Comparison of ENCODE assay signal across 12 cellular contexts in genomic region chr1:175317309-175317708, GRCh38.
DNase-seq lines count a peak whose midpoint lies in the region; ATAC-seq and TF ChIP-seq lines count a peak whose summit lies in the region.
"Had no signal": no experiment of that assay in that cellular context is flagged by ENCODE, and none has a peak within 500 bp of the region (broad histone marks: within the 10 kb centered on the region; RNA-seq: fewer than 3 reads in every experiment).

No MANE protein-coding gene starts in this region.

- BruUV-seq in A673 (replicated peaks; lab: Mats Ljungman, UMichigan) = no TSS peak

- peak; percentile 56 for DNase-seq in A673 (ENCODE audit: low spot score)
- DNase-seq in activated CD4-positive, alpha-beta memory T cell treated with anti-CD3 and anti-CD28 coated beads for 36 hours = peak; percentile 22
- peak; percentile 22 for DNase-seq in iPS DF 6.9 (ENCODE audit: low read depth, low spot score)
- no peak for DNase-seq in GM03348 (ENCODE audit: low spot score)
- DNase-seq in DMS79 (lab: John Stamatoyannopoulos, UW) = no peak

- ATAC-seq in HG03139 (IDR thresholded peaks at IDR 0.05; ENCODE audit: unreplicated experiment) (no peak), HG02884 (IDR thresholded peaks at IDR 0.05; ENCODE audit: unreplicated experiment) (no peak)
- ATAC-seq: naive thymus-derived CD8-positive, alpha-beta T cell; stimulated activated naive CD8-positive, alpha-beta T cell treated with anti-CD3 and anti-CD28 coated beads, Interleukin-15, amount 100 ng/mL, for 72 hours; T-cell had no signal

- no peaks in the 10 kb centered on the region for H3K36me3 ChIP-seq in A673 (ENCODE audit: insufficient read depth, low read length, poor library complexity, severe bottlenecking)
- H3K36me3 ChIP-seq in iPS DF 6.9 (ENCODE audit: control insufficient read depth, insufficient read depth, low read length) = no peaks in the 10 kb centered on the region

- no peaks in the 10 kb centered on the region for H3K9me3 Mint-ChIP-seq in activated CD4-positive, alpha-beta memory T cell treated with anti-CD3 and anti-CD28 coated beads for 36 hours
- H3K9me3 Mint-ChIP-seq: central memory CD8-positive, alpha-beta T cell; naive thymus-derived CD8-positive, alpha-beta T cell; stimulated activated naive CD8-positive, alpha-beta T cell treated with anti-CD3 and anti-CD28 coated beads, Interleukin-15, amount 100 ng/mL, for 72 hours; T-cell had no signal

- H3K4me1 ChIP-seq in A673 (ENCODE audit: insufficient read depth, low read length, poor library complexity, severe bottlenecking) = no peaks in the 10 kb centered on the region
- no peaks in the 10 kb centered on the region for H3K4me1 ChIP-seq in iPS DF 6.9 (ENCODE audit: control insufficient read depth, insufficient read depth, low read length)

- intact Hi-C loops in A673 (cut with micrococcal nuclease; ENCODE audit: unreplicated experiment) = loop anchor here (2.0 kb wide), 1 partner anchor 289 kb away; no protein-coding TSS in a partner anchor
- intact Hi-C loops in activated CD4-positive, alpha-beta memory T cell treated with anti-CD3 and anti-CD28 coated beads for 36 hours (cut with micrococcal nuclease) = no loop called here

- POLR2A ChIA-PET in A673 (lab: Charles Lee; ENCODE audit: low non-redundant PET) = no interaction called here
- POLR2A ChIA-PET in activated CD4-positive, alpha-beta memory T cell treated with anti-CD3 and anti-CD28 coated beads for 36 hours (lab: Charles Lee) = interaction anchor here (1.8 kb wide), 1 partner anchor 165 kb away, joined by 4 read pairs; no protein-coding TSS in a partner anchor

- H3K27ac ChIP-seq in A673 (ENCODE audit: low read depth, low read length, poor library complexity, severe bottlenecking) = no peak overlapping the region
- no peak overlapping the region for H3K27ac ChIP-seq in iPS DF 6.9 (ENCODE audit: low read length)

- peaks cover 5% of the 10 kb centered on the region for H3K27me3 Mint-ChIP-seq in activated CD4-positive, alpha-beta memory T cell treated with anti-CD3 and anti-CD28 coated beads for 36 hours

- H3K9me3 ChIP-seq in A673 (ENCODE audit: low read depth, low read length, poor library complexity, severe bottlenecking) (no peaks in the 10 kb centered on the region), iPS DF 6.9 (ENCODE audit: control insufficient read depth, insufficient read depth, low read length) (no peaks in the 10 kb centered on the region)

- no peak overlapping the region for H3K27ac Mint-ChIP-seq in activated CD4-positive, alpha-beta memory T cell treated with anti-CD3 and anti-CD28 coated beads for 36 hours
- H3K27ac Mint-ChIP-seq: stimulated activated naive CD8-positive, alpha-beta T cell treated with anti-CD3 and anti-CD28 coated beads, Interleukin-15, amount 100 ng/mL, for 72 hours; T-cell had no signal

- H3K27me3 ChIP-seq in A673 (replicated peaks; ENCODE audit: insufficient read depth, low read depth, low read length, poor library complexity) (peaks cover 10% of the 10 kb centered on the region), iPS DF 6.9 (ENCODE audit: control insufficient read depth, insufficient read depth, low read length) (no peaks in the 10 kb centered on the region)

- H3K4me3 Mint-ChIP-seq in activated CD4-positive, alpha-beta memory T cell treated with anti-CD3 and anti-CD28 coated beads for 36 hours = no peak overlapping the region
- H3K4me3 Mint-ChIP-seq: central memory CD8-positive, alpha-beta T cell; naive thymus-derived CD8-positive, alpha-beta T cell; stimulated activated naive CD8-positive, alpha-beta T cell treated with anti-CD3 and anti-CD28 coated beads, Interleukin-15, amount 100 ng/mL, for 72 hours; T-cell had no signal

- TF ChIP-seq CTCF in A673 (conservative IDR thresholded peaks at IDR 0.05; ENCODE audit: low read depth, low read length) = peak; percentile 65
- TF ChIP-seq CTCF in GM12874 (IDR thresholded peaks at IDR 0.05; ENCODE audit: insufficient read depth, low read depth, low read length) = peak; percentile 38; the same call in 1 of the 2 replicates

- H3K4me3 ChIP-seq in A673 (ENCODE audit: low read depth, low read length, poor library complexity, severe bottlenecking) (no peak overlapping the region), iPS DF 6.9 (ENCODE audit: low read length) (no peak overlapping the region)

- no peaks in the 10 kb centered on the region for H3K36me3 Mint-ChIP-seq in activated CD4-positive, alpha-beta memory T cell treated with anti-CD3 and anti-CD28 coated beads for 36 hours
- H3K36me3 Mint-ChIP-seq: naive thymus-derived CD8-positive, alpha-beta T cell; T-cell had no signal

- CTCF ChIA-PET in A673 (lab: Charles Lee) = interaction anchor here (0.5 to 3.7 kb wide), 4 partner anchors 162 to 438 kb away, joined by 4 to 22 read pairs (median 6); no protein-coding TSS in a partner anchor
- CTCF ChIA-PET in activated CD4-positive, alpha-beta memory T cell treated with anti-CD3 and anti-CD28 coated beads for 36 hours (lab: Charles Lee) = interaction anchor here (0.7 to 10.5 kb wide), 25 partner anchors 10 to 335 kb away, joined by 3 to 449 read pairs (median 5); no protein-coding TSS in a partner anchor

- H3K4me1 Mint-ChIP-seq in activated CD4-positive, alpha-beta memory T cell treated with anti-CD3 and anti-CD28 coated beads for 36 hours (ENCODE audit: low read depth) = peaks cover 14% of the 10 kb centered on the region

Comparison
In these comparisons a context has a peak if more than half of its experiments do, and no peak if none do; other contexts are left out.
1. DNase-seq: peak in A673 (single experiment), activated CD4-positive, alpha-beta memory T cell treated with anti-CD3 and anti-CD28 coated beads for 36 hours (single experiment) and iPS DF 6.9 (single experiment); none in GM03348 (single experiment) and DMS79 (single experiment).